ENCODE assay signal across 23 cellular contexts in the genomic region with DNA sequence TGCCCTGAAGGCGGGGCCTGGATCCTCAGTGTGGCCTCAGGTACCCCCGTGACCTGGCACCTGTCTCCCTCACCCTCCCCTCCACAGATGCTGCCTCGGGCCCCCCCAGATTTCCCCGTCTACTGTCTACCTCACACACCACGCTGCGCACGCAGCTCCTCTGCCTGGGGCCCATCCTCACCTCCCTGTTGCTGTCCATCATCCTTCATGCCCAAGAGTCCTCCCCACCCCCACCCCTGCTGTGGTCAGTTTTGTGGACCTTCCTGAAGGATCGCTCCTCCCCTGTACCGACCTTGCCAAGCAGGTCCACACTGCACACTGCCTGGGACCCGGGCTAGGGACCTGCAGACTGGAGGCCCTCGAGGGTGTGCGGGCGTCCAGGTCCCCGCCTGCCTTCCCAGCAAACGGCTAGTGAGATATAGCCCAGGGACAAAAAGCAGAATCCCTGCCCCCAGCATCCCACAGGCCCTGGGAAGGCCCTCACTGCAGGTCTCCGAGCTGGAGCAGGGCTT.
DNase-seq lines count a peak whose midpoint lies in the region; ATAC-seq and TF ChIP-seq lines count a peak whose summit lies in the region.
"Had no signal": no experiment of that assay in that cellular context is flagged by ENCODE, and none has a peak within 500 bp of the region (broad histone marks: within the 10 kb centered on the region; RNA-seq: fewer than 3 reads in every experiment).

No MANE protein-coding gene starts in this region.

- TF ChIP-seq EP300 in esophagus muscularis mucosa (IDR thresholded peaks at IDR 0.05): no peak

- no peak for ATAC-seq in GM21447 (IDR thresholded peaks at IDR 0.05; ENCODE audit: unreplicated experiment)
- ATAC-seq in naive thymus-derived CD8-positive, alpha-beta T cell: no peak
- no peak for ATAC-seq in HG02840 (IDR thresholded peaks at IDR 0.05; ENCODE audit: low FRiP score, unreplicated experiment)
- ATAC-seq: activated T-helper 17 cell treated with anti-CD3 and anti-CD28 coated beads, Interleukin-2, amount 50 U/mL, for 72 hours; HCT116 had no signal

- no peaks in the 10 kb centered on the region for H3K4me1 Mint-ChIP-seq in osteocyte (ENCODE audit: unreplicated experiment)
- peaks cover 0 to 28% (median 2%) of the 10 kb centered on the region in 4 donors for H3K4me1 Mint-ChIP-seq in naive thymus-derived CD8-positive, alpha-beta T cell
- H3K4me1 Mint-ChIP-seq: activated T-helper 17 cell treated with anti-CD3 and anti-CD28 coated beads, Interleukin-2, amount 50 U/mL, for 72 hours had no signal

- POLR2A ChIA-PET in naive thymus-derived CD8-positive, alpha-beta T cell (lab: Charles Lee): no interaction called here

- H3K27ac ChIP-seq in esophagus muscularis mucosa (replicated peaks in 1 of 4) (peak overlapping the region; percentile 74 to 85 (median 77)), testis (peak overlapping the region in 1 of 2 donors; percentile 68)
- H3K27ac ChIP-seq: brain microvascular endothelial cell, right atrium auricular region, SK-N-MC had no signal

- H3K4me3 Mint-ChIP-seq in osteocyte (ENCODE audit: unreplicated experiment): no peak overlapping the region
- no peak overlapping the region for H3K4me3 Mint-ChIP-seq in naive thymus-derived CD8-positive, alpha-beta T cell
- H3K4me3 Mint-ChIP-seq: activated naive CD8-positive, alpha-beta T cell treated with anti-CD3 and anti-CD28 coated beads, Interleukin-2, amount 10 ng/mL, durations not matched to agents 7 days and 5 days; activated T-helper 17 cell treated with anti-CD3 and anti-CD28 coated beads, Interleukin-2, amount 50 U/mL, for 72 hours; CD4-positive, alpha-beta T cell; neural crest cell; stimulated activated naive B cell treated with anti-CD40 and anti-IgM and Interleukin-4, amounts not matched to agents 10 μg/mL and 1 μg/mL and 100 μg/mL, for 72 hours had no signal

- intact Hi-C loops in esophagus muscularis mucosa (cut with DNase I): no loop called here
- intact Hi-C loops in testis (cut with DNase I; ENCODE audit: low total_unique reads): loop anchor here (10.0 kb wide), 1 partner anchor 111 kb away; no protein-coding TSS in a partner anchor

- H3K36me3 ChIP-seq in esophagus muscularis mucosa: no peaks in the 10 kb centered on the region
- H3K36me3 ChIP-seq in testis (ENCODE audit: low read depth, missing control alignments): no peaks in the 10 kb centered on the region
- H3K36me3 ChIP-seq: brain microvascular endothelial cell, right atrium auricular region had no signal

- H3K36me3 Mint-ChIP-seq in osteocyte (ENCODE audit: unreplicated experiment): no peaks in the 10 kb centered on the region
- no peaks in the 10 kb centered on the region for H3K36me3 Mint-ChIP-seq in naive thymus-derived CD8-positive, alpha-beta T cell
- H3K36me3 Mint-ChIP-seq: activated naive CD8-positive, alpha-beta T cell treated with anti-CD3 and anti-CD28 coated beads, Interleukin-2, amount 10 ng/mL, durations not matched to agents 7 days and 5 days had no signal

- TF ChIP-seq POLR2A in esophagus muscularis mucosa (IDR thresholded peaks at IDR 0.05; ENCODE audit: low read depth): no peak
- TF ChIP-seq POLR2A in testis (IDR thresholded peaks at IDR 0.05): no peak

- TF ChIP-seq CTCF in esophagus muscularis mucosa (IDR thresholded peaks at IDR 0.05) (no peak), osteocyte (IDR thresholded peaks at IDR 0.05) (no peak), testis (IDR thresholded peaks at IDR 0.05) (no peak)

- no peaks in the 10 kb centered on the region for H3K27me3 Mint-ChIP-seq in osteocyte (ENCODE audit: unreplicated experiment)
- H3K27me3 Mint-ChIP-seq in naive thymus-derived CD8-positive, alpha-beta T cell: peaks cover 13 to 60% (median 40%) of the 10 kb centered on the region in 5 donors

- H3K4me3 ChIP-seq in esophagus muscularis mucosa (no peak overlapping the region), testis (no peak overlapping the region)
- H3K4me3 ChIP-seq: right atrium auricular region, SK-N-MC had no signal

- H3K27me3 ChIP-seq in esophagus muscularis mucosa: no peaks in the 10 kb centered on the region
- H3K27me3 ChIP-seq in testis: no peaks in the 10 kb centered on the region
- H3K27me3 ChIP-seq: brain microvascular endothelial cell, right atrium auricular region had no signal

- 85% methylated on average over 10 of the region's 16 CpGs for WGBS in esophagus muscularis mucosa
- WGBS in testis, 2 donors: 60 to 65% methylated on average over 11 to 16 of the region's 16 CpGs

- peaks cover 4% of the 10 kb centered on the region for H3K9me3 Mint-ChIP-seq in osteocyte (ENCODE audit: unreplicated experiment)
- peaks cover 0 to 3% (median 0%) of the 10 kb centered on the region in 9 donors for H3K9me3 Mint-ChIP-seq in naive thymus-derived CD8-positive, alpha-beta T cell
- H3K9me3 Mint-ChIP-seq: activated naive CD8-positive, alpha-beta T cell treated with anti-CD3 and anti-CD28 coated beads, Interleukin-2, amount 10 ng/mL, durations not matched to agents 7 days and 5 days; activated T-helper 17 cell treated with anti-CD3 and anti-CD28 coated beads, Interleukin-2, amount 50 U/mL, for 72 hours; CD4-positive, alpha-beta T cell; neural crest cell had no signal

- DNase-seq in ELF-1 (ENCODE audit: low read depth, low spot score): peak; percentile 69
- DNase-seq in esophagus muscularis mucosa (ENCODE audit: extremely low spot score): peak; percentile 68
- peak; percentile 75 for DNase-seq in osteocyte (ENCODE audit: extremely low spot score, unreplicated experiment)
- peak; percentile 45 for DNase-seq in testis
- no peak for DNase-seq in naive thymus-derived CD8-positive, alpha-beta T cell
- DNase-seq in LoVo (ENCODE audit: low spot score): no peak
- DNase-seq: activated CD4-positive, alpha-beta T cell treated with anti-CD3 and anti-CD28 coated beads for 1 hour; activated naive CD8-positive, alpha-beta T cell treated with anti-CD3 and anti-CD28 coated beads, Interleukin-2, amount 10 ng/mL, durations not matched to agents 7 days and 5 days; brain microvascular endothelial cell; CD4-positive, alpha-beta T cell; DMS53; midbrain; NCI-H1436 treated with DMSO at 0.1 percent for 48 hours; NCI-H748 treated with DMSO at 0.1 percent for 48 hours; stimulated activated naive B cell treated with anti-CD40 and anti-IgM and Interleukin-4, amounts not matched to agents 10 μg/mL and 1 μg/mL and 100 μg/mL, for 72 hours; T1000 had no signal

- H3K4me1 ChIP-seq in esophagus muscularis mucosa: peaks cover 0 to 63% (median 63%) of the 10 kb centered on the region in 4 donors
- peaks cover 44% of the 10 kb centered on the region for H3K4me1 ChIP-seq in testis

- H3K27ac Mint-ChIP-seq in osteocyte (ENCODE audit: unreplicated experiment): no peak overlapping the region
- no peak overlapping the region for H3K27ac Mint-ChIP-seq in naive thymus-derived CD8-positive, alpha-beta T cell
- H3K27ac Mint-ChIP-seq: activated naive CD8-positive, alpha-beta T cell treated with anti-CD3 and anti-CD28 coated beads, Interleukin-2, amount 10 ng/mL, durations not matched to agents 7 days and 5 days; activated T-helper 17 cell treated with anti-CD3 and anti-CD28 coated beads, Interleukin-2, amount 50 U/mL, for 72 hours; CD4-positive, alpha-beta T cell; stimulated activated naive B cell treated with anti-CD40 and anti-IgM and Interleukin-4, amounts not matched to agents 10 μg/mL and 1 μg/mL and 100 μg/mL, for 72 hours had no signal

- no peaks in the 10 kb centered on the region for H3K9me3 ChIP-seq in esophagus muscularis mucosa
- H3K9me3 ChIP-seq in testis: no peaks in the 10 kb centered on the region
- H3K9me3 ChIP-seq: right atrium auricular region had no signal

Comparison
In these comparisons a context has a peak if more than half of its experiments do, and no peak if none do; other contexts are left out.
1. DNase-seq: peak in ELF-1 (single experiment), esophagus muscularis mucosa (single experiment), osteocyte (single experiment) and testis (single experiment); none in naive thymus-derived CD8-positive, alpha-beta T cell (0 of 10) and LoVo (single experiment).